ENCODE assay signal across 17 cellular contexts in genomic region chr5:176796411-176796810, GRCh38. TPM values are rescaled to one million over a fixed set of nuclear protein-coding genes. Genes with fewer than 3 reads are reported as not detected.
DNase-seq lines count a peak whose midpoint lies in the region; TF ChIP-seq lines count a peak whose summit lies in the region.
"Had no signal": no experiment of that assay in that cellular context is flagged by ENCODE, and none has a peak within 500 bp of the region (broad histone marks: within the 10 kb centered on the region; RNA-seq: fewer than 3 reads in every experiment).

No MANE protein-coding gene starts in this region.

- H3K36me3 Mint-ChIP-seq in brain, result no peaks in the 10 kb centered on the region
- H3K36me3 Mint-ChIP-seq: CD14-positive monocyte had no signal

- H3K27me3 Mint-ChIP-seq in brain, result peaks cover 10% of the 10 kb centered on the region

- CTCF ChIA-PET in GM10248 (lab: Yijun Ruan, JAX), result no interaction called here

- H3K27ac ChIP-seq in WERI-Rb-1 (no peak overlapping the region), dorsolateral prefrontal cortex (no peak overlapping the region)
- H3K27ac ChIP-seq: KMS-11, SJSA1 had no signal

- no peaks in the 10 kb centered on the region for H3K9me3 ChIP-seq in WERI-Rb-1 (ENCODE audit: severe bottlenecking)
- H3K9me3 ChIP-seq: Caco-2, MG63, SJSA1 had no signal

- H3K4me1 Mint-ChIP-seq in brain, result peaks cover 45% of the 10 kb centered on the region
- H3K4me1 Mint-ChIP-seq: CD14-positive monocyte had no signal

- no peak for TF ChIP-seq CTCF in brain (conservative IDR thresholded peaks at IDR 0.05)
- TF ChIP-seq CTCF in GM10248 (IDR thresholded peaks at IDR 0.05; ENCODE audit: control extremely low read depth, extremely low read depth, low read depth, missing control alignments), result no peak
- no peak for TF ChIP-seq CTCF in WERI-Rb-1 (IDR thresholded peaks at IDR 0.05; ENCODE audit: low read depth, low read length)
- TF ChIP-seq CTCF in dorsolateral prefrontal cortex (IDR thresholded peaks at IDR 0.05 in 54 of 56, conservative IDR thresholded peaks at IDR 0.05 in 2 of 56; ENCODE audit: low read depth in 1 of 56, partially characterized antibody in 56 of 56), result no peak

- H3K4me3 ChIP-seq in WERI-Rb-1 (ENCODE audit: low read depth, low read length), result no peak overlapping the region
- no peak overlapping the region for H3K4me3 ChIP-seq in dorsolateral prefrontal cortex
- H3K4me3 ChIP-seq: GM23338, MG63, SJSA1 had no signal

- intact Hi-C loops in dorsolateral prefrontal cortex (cut with DNase I), result loop anchor here in 1 of 2 donors (10.0 kb wide), 1 partner anchor 62 kb away; no protein-coding TSS in a partner anchor

- peak overlapping the region in 3 of 5 experiments; percentile 2 to 17 (median 12) for H3K27ac Mint-ChIP-seq in brain
- H3K27ac Mint-ChIP-seq: CD14-positive monocyte, GM23338 had no signal

- H3K36me3 ChIP-seq in WERI-Rb-1, result no peaks in the 10 kb centered on the region
- H3K36me3 ChIP-seq: MG63, SJSA1 had no signal

- H3K27me3 ChIP-seq in WERI-Rb-1 (ENCODE audit: insufficient read depth, low read depth, severe bottlenecking) (no peaks in the 10 kb centered on the region), dorsolateral prefrontal cortex (peaks cover 0 to 41% (median 4%) of the 10 kb centered on the region in 45 donors)

- peak overlapping the region in 1 of 5 experiments; percentile 15 for H3K4me3 Mint-ChIP-seq in brain
- H3K4me3 Mint-ChIP-seq: GM23338 had no signal

- H3K9me3 Mint-ChIP-seq in brain, result peaks cover 0 to 8% (median 0%) of the 10 kb centered on the region in 5 experiments
- H3K9me3 Mint-ChIP-seq: CD14-positive monocyte, GM23338 had no signal

- DNase-seq in EL, result peak; percentile 18
- DNase-seq in NCI-H226, result peak; percentile 47
- no peak for DNase-seq in GM10248 (ENCODE audit: extremely low spot score)
- DNase-seq in WERI-Rb-1, result no peak
- no peak for DNase-seq in foreskin melanocyte
- no peak for DNase-seq in dorsolateral prefrontal cortex
- DNase-seq: Caco-2, MG63, NCI-H1092 treated with DMSO at 0.1 percent for 48 hours, NCI-H187, NCI-H446 treated with DMSO at 0.1 percent for 48 hours had no signal

- POLR2A ChIA-PET in GM10248 (lab: Yijun Ruan, JAX), result no interaction called here

RNA-seq across cellular contexts. Expression of gene UNC5A, which starts 13.9 kb away (rescaled TPM):
- 50.6 TPM for polyA plus RNA-seq in brain (ENCODE audit: insufficient read depth, low read depth, low replicate concordance)
- total RNA-seq in dorsolateral prefrontal cortex, result 100 to 1,000 TPM in 13 of 120 experiments, 10 to 100 TPM in 107; 23.7 to 116 (median 81.0) TPM
- total RNA-seq: Caco-2, RPMI7951, SJSA1 had no signal

Comparison
In these comparisons a context has a peak if more than half of its experiments do, and no peak if none do; other contexts are left out.
1. DNase-seq: peak in EL (single experiment) and NCI-H226 (single experiment); none in GM10248 (single experiment), WERI-Rb-1 (single experiment), foreskin melanocyte (single experiment) and dorsolateral prefrontal cortex (0 of 10).